ENCODE assay signal across 8 cellular contexts in the genomic region with DNA sequence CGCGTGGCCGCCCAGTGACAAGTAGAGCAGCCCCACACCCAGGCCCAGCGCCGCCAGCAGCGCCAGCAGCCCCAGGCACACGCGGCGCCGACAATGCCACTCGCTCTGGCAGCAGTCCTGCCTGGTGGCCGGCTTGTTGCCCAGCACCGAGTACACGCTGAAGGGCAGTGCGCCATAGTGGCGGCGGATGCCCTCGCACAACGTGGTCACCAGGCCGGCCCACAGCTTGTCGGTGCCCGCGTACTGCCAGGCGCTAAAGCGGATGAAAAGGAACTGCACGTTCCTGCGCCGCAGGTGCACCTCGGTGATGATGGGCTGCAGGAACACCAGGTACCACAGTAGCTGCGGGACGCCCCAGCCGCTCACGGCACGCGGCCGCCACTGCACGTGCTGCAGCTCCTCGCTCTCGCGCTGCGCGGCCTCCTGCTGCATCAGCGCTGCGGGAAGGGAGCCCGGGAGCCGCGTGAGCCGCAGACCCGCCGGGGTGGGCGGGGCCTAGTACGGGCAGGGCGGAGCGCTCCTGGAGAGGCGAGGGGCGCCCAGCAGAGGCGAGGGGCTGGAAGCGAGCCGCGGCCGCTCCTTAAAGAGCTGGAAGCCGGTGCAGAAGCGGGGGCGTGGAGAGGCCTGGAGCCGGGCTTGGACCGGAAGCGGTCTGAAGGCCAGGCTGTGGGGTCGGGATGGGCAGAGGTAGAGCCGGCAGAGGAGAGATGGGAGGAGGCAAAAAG. TPM values are rescaled to one million over a fixed set of nuclear protein-coding genes. Genes with fewer than 3 reads are reported as not detected.
DNase-seq lines count a peak whose midpoint lies in the region; ATAC-seq and TF ChIP-seq lines count a peak whose summit lies in the region.

No MANE protein-coding gene starts in this region.

- CTCF ChIA-PET in AG04450 (lab: Charles Lee) = no interaction called here
- CTCF ChIA-PET in IMR-90 (lab: Yijun Ruan, JAX) = no interaction called here
- CTCF ChIA-PET in activated naive CD4-positive, alpha-beta T cell treated with anti-CD3 and anti-CD28 coated beads, Interleukin-2, amount 10 ng/mL, durations not matched to agents 7 days and 5 days (lab: Charles Lee) = interaction anchor here (1.1 to 1.3 kb wide), 2 partner anchors 73 to 95 kb away, joined by 3 read pairs; no protein-coding TSS in a partner anchor

- H3K79me2 ChIP-seq in parathyroid adenoma = no peaks in the 10 kb centered on the region

- TF ChIP-seq POLR2A in IMR-90 (IDR thresholded peaks at IDR 0.05; ENCODE audit: low read depth, low read length) = no peak

- H3K9me1 ChIP-seq in IMR-90 (ENCODE audit: insufficient read depth, low read length) = peaks cover 7% of the 10 kb centered on the region; the same call in 1 of the 2 replicates

- intact Hi-C loops in IMR-90 (cut with micrococcal nuclease) = no loop called here

- no peak overlapping the region for H2BK15ac ChIP-seq in IMR-90 (ENCODE audit: low read depth, low read length)

- H3K27ac Mint-ChIP-seq in activated naive CD4-positive, alpha-beta T cell treated with anti-CD3 and anti-CD28 coated beads, Interleukin-2, amount 10 ng/mL, durations not matched to agents 7 days and 5 days = no peak overlapping the region

- H2AK9ac ChIP-seq in IMR-90 (replicated peaks; ENCODE audit: low read depth, low read length, poor library complexity) = peak overlapping the region; percentile 77

- TF ChIP-seq CTCF in AG04450 (IDR thresholded peaks at IDR 0.05; ENCODE audit: low read depth, low read length) = no peak
- no peak for TF ChIP-seq CTCF in IMR-90 (conservative IDR thresholded peaks at IDR 0.05; ENCODE audit: low read depth, low read length)
- no peak for TF ChIP-seq CTCF in cardiac muscle cell (IDR thresholded peaks at IDR 0.05; ENCODE audit: low read depth, low read length)
- TF ChIP-seq CTCF in parathyroid adenoma (IDR thresholded peaks at IDR 0.05) = no peak

- no peak overlapping the region for H2AK5ac ChIP-seq in IMR-90 (ENCODE audit: low read depth, low read length)

- H3K4me1 Mint-ChIP-seq in activated naive CD4-positive, alpha-beta T cell treated with anti-CD3 and anti-CD28 coated beads, Interleukin-2, amount 10 ng/mL, durations not matched to agents 7 days and 5 days = peaks cover 34% of the 10 kb centered on the region

- no peak overlapping the region for H3K27ac ChIP-seq in AG04450 (ENCODE audit: low read depth, low read length)
- no peak overlapping the region for H3K27ac ChIP-seq in IMR-90 (ENCODE audit: insufficient read depth, low read length)
- no peak overlapping the region for H3K27ac ChIP-seq in cardiac muscle cell
- H3K27ac ChIP-seq in parathyroid adenoma = no peak overlapping the region

- peak overlapping the region; percentile 86 for H2AFZ ChIP-seq in IMR-90 (replicated peaks; ENCODE audit: low read length, poor library complexity)
- peak overlapping the region; percentile 57 for H2AFZ ChIP-seq in parathyroid adenoma

- no peak overlapping the region for H3K56ac ChIP-seq in IMR-90 (ENCODE audit: extremely low read depth, insufficient read depth, low read length)

- 0 out of 2 replicates have a peak overlapping the region, but pooled peaks have one; percentile 43 for H3K23ac ChIP-seq in IMR-90 (ENCODE audit: low read depth, low read length)

- no peak overlapping the region for H2BK20ac ChIP-seq in IMR-90 (ENCODE audit: low read depth, low read length)

- ATAC-seq in IMR-90 (ENCODE audit: low read depth) (peak; percentile 55), HG02642 (IDR thresholded peaks at IDR 0.05; ENCODE audit: poor library complexity, unreplicated experiment) (no peak)

- H3K4me3 ChIP-seq in AG04450 (ENCODE audit: low read depth, low read length) (peak overlapping the region; percentile 25; the same call in 1 of the 2 replicates), IMR-90 (ENCODE audit: insufficient read depth, low read depth, low read length) (no peak overlapping the region), cardiac muscle cell (peak overlapping the region; percentile 1), parathyroid adenoma (ENCODE audit: low read depth, low read length) (peak overlapping the region; percentile 15)

- WGBS in IMR-90 (ENCODE audit: extremely low coverage in 2 of 2, insufficient read length in 1 of 2), 2 experiments = 9% methylated on average over 44 of the region's 69 CpGs; no CpG with 5 or more reads in 1 of the 2 experiments

- no peak overlapping the region for H4K5ac ChIP-seq in IMR-90 (ENCODE audit: low read depth, low read length)

- H3K18ac ChIP-seq in IMR-90 (ENCODE audit: low read depth, low read length) = no peak overlapping the region

- DNase-seq in AG04450 (ENCODE audit: low read depth, low spot score) = no peak
- DNase-seq in IMR-90 = peak; percentile 48
- DNase-seq in activated naive CD4-positive, alpha-beta T cell treated with anti-CD3 and anti-CD28 coated beads, Interleukin-2, amount 10 ng/mL, durations not matched to agents 7 days and 5 days = peak; percentile 59
- DNase-seq in cardiac muscle cell (ENCODE audit: low read depth in 1 of 2, low spot score in 1 of 2) = peak; percentile 68 to 82
- no peak for DNase-seq in effector CD4-positive, alpha-beta T cell
- no peak for DNase-seq in NCI-H187 treated with DMSO at 0.1 percent for 48 hours (lab: John Stamatoyannopoulos, UW)

- H3K36me3 ChIP-seq in IMR-90 (ENCODE audit: control insufficient read depth, insufficient read depth, low read length) (no peaks in the 10 kb centered on the region), cardiac muscle cell (no peaks in the 10 kb centered on the region), parathyroid adenoma (ENCODE audit: control insufficient read depth, insufficient read depth, low read length) (no peaks in the 10 kb centered on the region)

- no peak for TF ChIP-seq RAD21 in IMR-90 (IDR thresholded peaks at IDR 0.05; ENCODE audit: low read length)

- H3K9me3 Mint-ChIP-seq in activated naive CD4-positive, alpha-beta T cell treated with anti-CD3 and anti-CD28 coated beads, Interleukin-2, amount 10 ng/mL, durations not matched to agents 7 days and 5 days = no peaks in the 10 kb centered on the region

- peaks cover 14% of the 10 kb centered on the region for H3K27me3 ChIP-seq in AG04450 (ENCODE audit: control insufficient read depth, insufficient read depth, low read length)
- H3K27me3 ChIP-seq in IMR-90 (ENCODE audit: control insufficient read depth, insufficient read depth, low read length) = peaks cover 25% of the 10 kb centered on the region
- peaks cover 32% of the 10 kb centered on the region for H3K27me3 ChIP-seq in cardiac muscle cell
- no peaks in the 10 kb centered on the region for H3K27me3 ChIP-seq in parathyroid adenoma (ENCODE audit: control insufficient read depth, insufficient read depth, low read length)

- H4K20me1 ChIP-seq in IMR-90 (ENCODE audit: insufficient read depth, low read length) = peaks cover 8% of the 10 kb centered on the region

- no peak overlapping the region for H4K91ac ChIP-seq in IMR-90 (ENCODE audit: insufficient read depth, low read depth, low read length)

- BruUV-seq in IMR-90 (replicated peaks; lab: Mats Ljungman, UMichigan) = no TSS peak

- no peak overlapping the region for H2BK120ac ChIP-seq in IMR-90 (ENCODE audit: low read depth, low read length)

- H3K4ac ChIP-seq in IMR-90 (ENCODE audit: low read depth, low read length) = no peak overlapping the region

- H2BK5ac ChIP-seq in IMR-90 (ENCODE audit: low read depth, low read length, poor library complexity, severe bottlenecking) = no peak overlapping the region

- H3K36me3 Mint-ChIP-seq in activated naive CD4-positive, alpha-beta T cell treated with anti-CD3 and anti-CD28 coated beads, Interleukin-2, amount 10 ng/mL, durations not matched to agents 7 days and 5 days = peaks cover 10% of the 10 kb centered on the region

- dilution Hi-C loops in IMR-90 (cut with HindIII; ENCODE audit: low sequenced_read_pairs, unreplicated experiment) = no loop called here

- H4K8ac ChIP-seq in IMR-90 (ENCODE audit: low read depth in 2 of 2, low read length in 2 of 2) = no peak overlapping the region

- POLR2A ChIA-PET in AG04450 (lab: Yijun Ruan, JAX) (interaction anchor here (0.7 to 2.3 kb wide), 2 partner anchors 25 to 119 kb away, joined by 3 to 8 read pairs; a partner anchor contains a TSS), IMR-90 (lab: Charles Lee; ENCODE audit: unreplicated experiment) (no interaction called here)

- H3K4me1 ChIP-seq in IMR-90 (ENCODE audit: control insufficient read depth, insufficient read depth, low read length) (peaks cover 18% of the 10 kb centered on the region), cardiac muscle cell (ENCODE audit: low read depth) (peaks cover 15% of the 10 kb centered on the region), parathyroid adenoma (peaks cover 4% of the 10 kb centered on the region)

- peaks cover 86% of the 10 kb centered on the region for H3K27me3 Mint-ChIP-seq in activated naive CD4-positive, alpha-beta T cell treated with anti-CD3 and anti-CD28 coated beads, Interleukin-2, amount 10 ng/mL, durations not matched to agents 7 days and 5 days

- in situ Hi-C loops in IMR-90 (cut with MboI; ENCODE audit: low sequenced_read_pairs) = no loop called here

- H3K4me3 Mint-ChIP-seq in activated naive CD4-positive, alpha-beta T cell treated with anti-CD3 and anti-CD28 coated beads, Interleukin-2, amount 10 ng/mL, durations not matched to agents 7 days and 5 days = peak overlapping the region; percentile 56

- no peak overlapping the region for H3K14ac ChIP-seq in IMR-90 (replicated peaks; ENCODE audit: low read depth, low read length)

- peak overlapping the region; percentile 68 for H3K4me2 ChIP-seq in IMR-90 (ENCODE audit: low read depth, low read length)
- peak overlapping the region; percentile 67 for H3K4me2 ChIP-seq in parathyroid adenoma (ENCODE audit: low read length)

- no peak overlapping the region for H3K9ac ChIP-seq in IMR-90 (ENCODE audit: low read depth, low read length)
- H3K9ac ChIP-seq in parathyroid adenoma = no peak overlapping the region

- H3K9me3 ChIP-seq in AG04450 (ENCODE audit: control insufficient read depth, insufficient read depth, low read length) = peaks cover 5% of the 10 kb centered on the region; the same call in 1 of the 2 replicates
- H3K9me3 ChIP-seq in IMR-90 (ENCODE audit: control insufficient read depth, insufficient read depth, low read length) = no peaks in the 10 kb centered on the region
- H3K9me3 ChIP-seq in cardiac muscle cell (ENCODE audit: low read depth) = no peaks in the 10 kb centered on the region
- H3K9me3 ChIP-seq in parathyroid adenoma (ENCODE audit: control insufficient read depth, low read length) = no peaks in the 10 kb centered on the region

- H3K79me1 ChIP-seq in IMR-90 (ENCODE audit: low read depth in 1 of 2, low read length in 2 of 2) = no peaks in the 10 kb centered on the region

RNA-seq across cellular contexts. Expression of a gene that starts 7.3 kb away (rescaled TPM):
- polyA plus RNA-seq in AG04450 (2011; rRNA removed) (0.04 TPM in 2 replicates), IMR-90 (2012; rRNA removed) (0.09 and 0.14 TPM in 2 replicates), cardiac muscle cell (1.0 and 2.9 TPM in 2 replicates)
- 0.18 TPM in 1 of 2 replicates, not detected in the other for polyA minus RNA-seq in AG04450 (2011; rRNA and poly(A)+ RNA removed)
- total RNA-seq in IMR-90 (2012; rRNA removed) (under 0.01 TPM in 2 replicates), cardiac muscle cell (1.1 and 3.3 TPM in 2 replicates)
- 0.06 and 0.14 TPM in 2 replicates for polyA plus RNA-seq in IMR-90 (2012; cell fraction: cytosol; rRNA removed)
- 0.15 and 0.71 TPM in 2 replicates for polyA plus RNA-seq in IMR-90 (2012; cell fraction: nucleus; rRNA removed; ENCODE audit: low replicate concordance)

RNA-seq across cellular contexts. Expression of a gene that starts 24.5 kb away (rescaled TPM):
- polyA plus RNA-seq in AG04450 (2011; rRNA removed) (5.8 and 9.4 TPM in 2 replicates), IMR-90 (2012; rRNA removed) (11.9 and 13.4 TPM in 2 replicates), cardiac muscle cell (155 and 227 TPM in 2 replicates)
- polyA minus RNA-seq in AG04450 (2011; rRNA and poly(A)+ RNA removed) = 1.3 and 1.9 TPM in 2 replicates
- total RNA-seq in IMR-90 (2012; rRNA removed) (3.1 and 4.1 TPM in 2 replicates), cardiac muscle cell (67.4 and 123 TPM in 2 replicates)
- polyA plus RNA-seq in IMR-90 (2012; cell fraction: cytosol; rRNA removed) = 10.6 and 35.3 TPM in 2 replicates
- 5.3 and 9.9 TPM in 2 replicates for polyA plus RNA-seq in IMR-90 (2012; cell fraction: nucleus; rRNA removed; ENCODE audit: low replicate concordance)

RNA-seq across cellular contexts. Expression of a gene that starts 25.1 kb away (rescaled TPM):
- polyA plus RNA-seq in AG04450 (2011; rRNA removed) = 7.0 and 8.2 TPM in 2 replicates
- 8.7 and 13.4 TPM in 2 replicates for polyA minus RNA-seq in AG04450 (2011; rRNA and poly(A)+ RNA removed)
- 0.83 and 1.1 TPM in 2 replicates for total RNA-seq in IMR-90 (2012; rRNA removed)
- 4.7 and 4.9 TPM in 2 replicates for polyA plus RNA-seq in IMR-90 (2012; rRNA removed)
- 3.6 and 6.5 TPM in 2 replicates for polyA plus RNA-seq in IMR-90 (2012; cell fraction: cytosol; rRNA removed)
- polyA plus RNA-seq in IMR-90 (2012; cell fraction: nucleus; rRNA removed; ENCODE audit: low replicate concordance) = 4.6 and 6.9 TPM in 2 replicates
- total RNA-seq in cardiac muscle cell = 4.8 and 6.5 TPM in 2 replicates
- polyA plus RNA-seq in cardiac muscle cell = 8.2 and 9.6 TPM in 2 replicates

Comparison
In these comparisons a context has a peak if more than half of its experiments do, and no peak if none do; other contexts are left out.
1. DNase-seq: peak in IMR-90 (single experiment), activated naive CD4-positive, alpha-beta T cell treated with anti-CD3 and anti-CD28 coated beads, Interleukin-2, amount 10 ng/mL, durations not matched to agents 7 days and 5 days (single experiment) and cardiac muscle cell (2 of 2); none in AG04450 (single experiment), effector CD4-positive, alpha-beta T cell (single experiment) and NCI-H187 treated with DMSO at 0.1 percent for 48 hours (single experiment).